8 cellular contexts compared by ENCODE assay signal in genomic region chr1:54476231-54477109, GRCh38.
DNase-seq lines count a peak whose midpoint lies in the region; ATAC-seq and TF ChIP-seq lines count a peak whose summit lies in the region.
"Had no signal": no experiment of that assay in that cellular context is flagged by ENCODE, and none has a peak within 500 bp of the region (broad histone marks: within the 10 kb centered on the region; RNA-seq: fewer than 3 reads in every experiment).

No MANE protein-coding gene starts in this region.

- no peaks in the 10 kb centered on the region for H3K9me3 ChIP-seq in DND-41 (ENCODE audit: insufficient read depth, low read length, severe bottlenecking)
- H3K9me3 ChIP-seq in KOPT-K1 (ENCODE audit: insufficient read depth, low read length, poor library complexity, severe bottlenecking), result no peaks in the 10 kb centered on the region
- H3K9me3 ChIP-seq in neuron (ENCODE audit: low read length), result no peaks in the 10 kb centered on the region

- TF ChIP-seq CTCF in DND-41 (IDR thresholded peaks at IDR 0.05; ENCODE audit: borderline replicate concordance, extremely low read depth, low read length, poor library complexity, severe bottlenecking), result peak; percentile 5
- no peak for TF ChIP-seq CTCF in choroid plexus epithelial cell (conservative IDR thresholded peaks at IDR 0.05; ENCODE audit: low read depth, low read length)

- no peaks in the 10 kb centered on the region for H3K79me2 ChIP-seq in DND-41 (ENCODE audit: insufficient read depth, low read length)

- H4K20me1 ChIP-seq in DND-41 (ENCODE audit: insufficient read depth, low read length), result no peaks in the 10 kb centered on the region

- H3K9ac ChIP-seq in DND-41 (ENCODE audit: low read depth, low read length), result peak overlapping the region; percentile 71

- H2AFZ ChIP-seq in DND-41 (ENCODE audit: low read depth, low read length) (peak overlapping the region; percentile 46), neuron (ENCODE audit: low read depth, low read length) (peak overlapping the region; percentile 53)

- DNase-seq in DND-41 (peak; percentile 50), choroid plexus epithelial cell (ENCODE audit: low read depth) (peak; percentile 36), globus pallidus (ENCODE audit: low spot score) (no peak)
- DNase-seq: activated CD4-positive, alpha-beta T cell treated with anti-CD3 and anti-CD28 coated beads for 1 hour had no signal

- peak overlapping the region; percentile 96 for H3K4me2 ChIP-seq in DND-41 (ENCODE audit: insufficient read depth, low read length)

- H3K36me3 ChIP-seq in DND-41 (ENCODE audit: insufficient read depth, low read length) (no peaks in the 10 kb centered on the region), KOPT-K1 (ENCODE audit: insufficient read depth, low read length) (no peaks in the 10 kb centered on the region), neuron (ENCODE audit: insufficient read depth, low read length) (no peaks in the 10 kb centered on the region)

- H3K27ac ChIP-seq in DND-41 (ENCODE audit: low read length), result peak overlapping the region; percentile 98
- H3K27ac ChIP-seq in KOPT-K1 (ENCODE audit: low read depth, low read length, poor library complexity, severe bottlenecking), result peak overlapping the region; percentile 99

- H3K4me1 ChIP-seq in DND-41 (ENCODE audit: insufficient read depth, low read length) (peaks cover 77% of the 10 kb centered on the region), neuron (ENCODE audit: insufficient read depth, low read length) (peaks cover 35% of the 10 kb centered on the region)

- H3K4me3 ChIP-seq in DND-41 (ENCODE audit: low read depth in 1 of 2, low read length in 2 of 2) (peak overlapping the region in 1 of 2 experiments; percentile 55; a peak in 2 of 4 replicates), choroid plexus epithelial cell (ENCODE audit: low read depth, low read length) (no peak overlapping the region), neuron (ENCODE audit: low read length) (no peak overlapping the region)

- ATAC-seq in DND-41 (ENCODE audit: insufficient read depth, low read depth) (peak; percentile 4; the same call in 2 of the 3 replicates), GM21526 (IDR thresholded peaks at IDR 0.05; ENCODE audit: low FRiP score, unreplicated experiment) (no peak), GM21786 (IDR thresholded peaks at IDR 0.05; ENCODE audit: unreplicated experiment) (no peak)

- no peaks in the 10 kb centered on the region for H3K27me3 ChIP-seq in DND-41 (ENCODE audit: insufficient read depth, low read length, poor library complexity)
- H3K27me3 ChIP-seq in neuron (ENCODE audit: insufficient read depth, low read length), result no peaks in the 10 kb centered on the region
